ENCODE assay signal across 16 cellular contexts in the genomic region with DNA sequence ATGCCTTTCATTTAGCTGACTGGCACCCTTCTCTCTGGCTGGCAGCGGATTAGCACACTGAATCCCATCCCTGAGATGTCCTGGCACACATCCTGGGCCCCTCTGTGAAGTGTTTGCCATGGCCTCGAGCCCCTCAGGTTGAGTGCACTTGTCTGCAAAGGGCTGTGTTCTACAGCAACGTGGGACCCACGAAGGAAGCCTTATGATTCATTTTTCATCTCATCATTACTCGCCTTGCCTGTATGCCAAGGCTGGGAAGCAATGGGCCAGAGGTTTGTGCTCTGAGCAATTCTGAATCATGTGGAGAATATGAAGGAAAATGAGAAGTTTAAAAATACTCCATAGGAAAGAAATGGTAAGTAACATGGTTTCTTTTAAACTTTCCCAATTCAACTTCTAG.
DNase-seq lines count a peak whose midpoint lies in the region; ATAC-seq, FAIRE-seq and TF ChIP-seq lines count a peak whose summit lies in the region.
"Had no signal": no experiment of that assay in that cellular context is flagged by ENCODE, and none has a peak within 500 bp of the region (broad histone marks: within the 10 kb centered on the region; RNA-seq: fewer than 3 reads in every experiment).

No MANE protein-coding gene starts in this region.

- H3K27me3 ChIP-seq in fibroblast of lung (ENCODE audit: control insufficient read depth, insufficient read depth, low read length): no peaks in the 10 kb centered on the region
- H3K27me3 ChIP-seq in aorta (ENCODE audit: control insufficient read depth in 1 of 2, insufficient read depth in 2 of 2, low read length in 1 of 2): peaks cover 0 to 2% of the 10 kb centered on the region in 2 donors
- H3K27me3 ChIP-seq: body of pancreas had no signal

- no peak for DNase-seq in stimulated activated naive CD8-positive, alpha-beta T cell treated with anti-CD3 and anti-CD28 coated beads, Interleukin-15, Interleukin-2, amounts not matched to agents 100 U/mL and 50 U/mL, for 24 hours
- no peak for DNase-seq in stimulated activated naive CD8-positive, alpha-beta T cell treated with anti-CD3 and anti-CD28 coated beads, Interleukin-15, amount 100 ng/mL, for 72 hours
- DNase-seq in RCC 7860 (ENCODE audit: low spot score): peak; percentile 29
- peak; percentile 23 to 76 for DNase-seq in fibroblast of lung (ENCODE audit: low read depth in 2 of 2)
- peak in 1 of 2 donors; percentile 49 for DNase-seq in aorta
- DNase-seq in naive thymus-derived CD8-positive, alpha-beta T cell: no peak
- DNase-seq in NCI-H524 (lab: John Stamatoyannopoulos, UW): no peak
- DNase-seq: activated CD4-positive, CD25-positive, alpha-beta regulatory T cell treated with anti-CD3 and anti-CD28 coated beads, Interleukin-2, amount 50 U/mL, for 72 hours; body of pancreas; H9; mucosa of descending colon; stimulated activated CD4-positive, alpha-beta T cell treated with anti-CD3 and anti-CD28 coated beads, Interleukin-2, amount 100 ng/mL, for 24 hours had no signal

- FAIRE-seq in RCC 7860 (lab: Jason Lieb, UNC): no peak
- FAIRE-seq: endothelial cell of umbilical vein had no signal

- H3K4me1 Mint-ChIP-seq in stimulated activated naive CD8-positive, alpha-beta T cell treated with anti-CD3 and anti-CD28 coated beads, Interleukin-15, amount 100 ng/mL, for 72 hours: peaks cover 18% of the 10 kb centered on the region
- peaks cover 8 to 12% (median 11%) of the 10 kb centered on the region in 4 donors for H3K4me1 Mint-ChIP-seq in naive thymus-derived CD8-positive, alpha-beta T cell

- TF ChIP-seq CTCF in fibroblast of lung (conservative IDR thresholded peaks at IDR 0.05 in 1 of 2, IDR thresholded peaks at IDR 0.05 in 1 of 2; ENCODE audit: low read depth in 1 of 2, low read length in 2 of 2): no peak

- peak overlapping the region; percentile 37 for H3K27ac ChIP-seq in fibroblast of lung (ENCODE audit: insufficient read depth, low read length)
- H3K27ac ChIP-seq in aorta (ENCODE audit: low read depth in 1 of 2, low read length in 2 of 2): no peak overlapping the region
- H3K27ac ChIP-seq: body of pancreas, prostate gland had no signal

- no peaks in the 10 kb centered on the region for H3K36me3 Mint-ChIP-seq in naive thymus-derived CD8-positive, alpha-beta T cell

- no peak overlapping the region for H3K27ac Mint-ChIP-seq in stimulated activated naive CD8-positive, alpha-beta T cell treated with anti-CD3 and anti-CD28 coated beads, Interleukin-15, amount 100 ng/mL, for 72 hours
- H3K27ac Mint-ChIP-seq in naive thymus-derived CD8-positive, alpha-beta T cell: no peak overlapping the region
- H3K27ac Mint-ChIP-seq: activated T-helper 1 cell treated with anti-CD3 and anti-CD28 coated beads, Interleukin-12 subunit alpha, Interleukin-12 subunit beta, Interleukin-2, Interleukin-4 antibody, amounts not matched to agents 30 ng/mL and 10 ng/mL and 1 ng/mL, durations not matched to agents 14 hours and 24 hours and 36 hours; H9 had no signal

- no peaks in the 10 kb centered on the region for H3K9me3 Mint-ChIP-seq in stimulated activated naive CD8-positive, alpha-beta T cell treated with anti-CD3 and anti-CD28 coated beads, Interleukin-15, amount 100 ng/mL, for 72 hours
- H3K9me3 Mint-ChIP-seq in naive thymus-derived CD8-positive, alpha-beta T cell: no peaks in the 10 kb centered on the region
- H3K9me3 Mint-ChIP-seq: activated T-helper 1 cell treated with anti-CD3 and anti-CD28 coated beads, Interleukin-12 subunit alpha, Interleukin-12 subunit beta, Interleukin-2, Interleukin-4 antibody, amounts not matched to agents 30 ng/mL and 10 ng/mL and 1 ng/mL, durations not matched to agents 14 hours and 24 hours and 36 hours; H9 had no signal

- H3K9me3 ChIP-seq in fibroblast of lung (ENCODE audit: control insufficient read depth, insufficient read depth, low read depth, low read length): no peaks in the 10 kb centered on the region
- no peaks in the 10 kb centered on the region for H3K9me3 ChIP-seq in aorta (ENCODE audit: control insufficient read depth, low read length)
- H3K9me3 ChIP-seq: body of pancreas, mucosa of descending colon, prostate gland had no signal

- intact Hi-C loops in aorta (cut with DNase I): no loop called here

- no peak overlapping the region for H2AFZ ChIP-seq in fibroblast of lung (ENCODE audit: low read length)

- H3K4me1 ChIP-seq in fibroblast of lung (ENCODE audit: control insufficient read depth, extremely low read depth, insufficient read depth, low read length) (no peaks in the 10 kb centered on the region), aorta (ENCODE audit: control insufficient read depth in 1 of 2, insufficient read depth in 2 of 2, low read length in 2 of 2) (peaks cover 0 to 2% of the 10 kb centered on the region in 2 donors)
- H3K4me1 ChIP-seq: body of pancreas, prostate gland had no signal

- H3K79me2 ChIP-seq in fibroblast of lung (ENCODE audit: control insufficient read depth, insufficient read depth, low read length): no peaks in the 10 kb centered on the region

- no peak overlapping the region for H3K4me3 ChIP-seq in fibroblast of lung (replicated peaks in 1 of 4; ENCODE audit: control extremely low read depth in 1 of 4, insufficient read depth in 1 of 4, low read depth in 3 of 4, low read length in 4 of 4)
- no peak overlapping the region for H3K4me3 ChIP-seq in aorta (ENCODE audit: low read length in 2 of 2)
- H3K4me3 ChIP-seq: body of pancreas, mucosa of descending colon, prostate gland had no signal

- H3K36me3 ChIP-seq in fibroblast of lung (ENCODE audit: control insufficient read depth, insufficient read depth, low read length) (no peaks in the 10 kb centered on the region), aorta (ENCODE audit: control insufficient read depth in 1 of 2, insufficient read depth in 2 of 2, low read length in 1 of 2) (no peaks in the 10 kb centered on the region)
- H3K36me3 ChIP-seq: prostate gland had no signal

- 32 to 35% methylated on average over 5 of the region's 5 CpGs for WGBS in aorta, 2 donors

- H3K9ac ChIP-seq in fibroblast of lung (ENCODE audit: insufficient read depth, low read length): no peak overlapping the region

- peaks cover 89% of the 10 kb centered on the region for H3K27me3 Mint-ChIP-seq in stimulated activated naive CD8-positive, alpha-beta T cell treated with anti-CD3 and anti-CD28 coated beads, Interleukin-15, amount 100 ng/mL, for 72 hours
- peaks cover 29 to 81% (median 38%) of the 10 kb centered on the region in 5 donors for H3K27me3 Mint-ChIP-seq in naive thymus-derived CD8-positive, alpha-beta T cell

- H3K4me3 Mint-ChIP-seq in stimulated activated naive CD8-positive, alpha-beta T cell treated with anti-CD3 and anti-CD28 coated beads, Interleukin-15, amount 100 ng/mL, for 72 hours: no peak overlapping the region
- no peak overlapping the region for H3K4me3 Mint-ChIP-seq in naive thymus-derived CD8-positive, alpha-beta T cell
- H3K4me3 Mint-ChIP-seq: activated T-helper 1 cell treated with anti-CD3 and anti-CD28 coated beads, Interleukin-12 subunit alpha, Interleukin-12 subunit beta, Interleukin-2, Interleukin-4 antibody, amounts not matched to agents 30 ng/mL and 10 ng/mL and 1 ng/mL, durations not matched to agents 14 hours and 24 hours and 36 hours; H9 had no signal

- POLR2A ChIA-PET in naive thymus-derived CD8-positive, alpha-beta T cell (lab: Charles Lee): no interaction called here

- no peaks in the 10 kb centered on the region for H4K20me1 ChIP-seq in fibroblast of lung (ENCODE audit: control insufficient read depth, extremely low read depth, insufficient read depth, low read length)

- peak; percentile 29 for ATAC-seq in stimulated activated naive CD8-positive, alpha-beta T cell treated with anti-CD3 and anti-CD28 coated beads, Interleukin-15, Interleukin-2, amounts not matched to agents 100 U/mL and 50 U/mL, for 24 hours
- ATAC-seq in stimulated activated naive CD8-positive, alpha-beta T cell treated with anti-CD3 and anti-CD28 coated beads, Interleukin-15, amount 100 ng/mL, for 72 hours: no peak
- ATAC-seq in aorta (ENCODE audit: low FRiP score) (peak; percentile 53), GM21717 (IDR thresholded peaks at IDR 0.05; ENCODE audit: unreplicated experiment) (no peak)
- no peak for ATAC-seq in naive thymus-derived CD8-positive, alpha-beta T cell
- ATAC-seq: body of pancreas, mucosa of descending colon had no signal

- peak overlapping the region; percentile 0 for H3K4me2 ChIP-seq in fibroblast of lung (ENCODE audit: extremely low read depth, insufficient read depth, low read length)

Comparison
In these comparisons a context has a peak if more than half of its experiments do, and no peak if none do; other contexts are left out.
1. ATAC-seq: peak in stimulated activated naive CD8-positive, alpha-beta T cell treated with anti-CD3 and anti-CD28 coated beads, Interleukin-15, Interleukin-2, amounts not matched to agents 100 U/mL and 50 U/mL, for 24 hours (single experiment) and aorta (single experiment); none in stimulated activated naive CD8-positive, alpha-beta T cell treated with anti-CD3 and anti-CD28 coated beads, Interleukin-15, amount 100 ng/mL, for 72 hours (single experiment), naive thymus-derived CD8-positive, alpha-beta T cell (0 of 2) and GM21717 (single experiment).
2. DNase-seq: peak in RCC 7860 (single experiment) and fibroblast of lung (2 of 2); none in stimulated activated naive CD8-positive, alpha-beta T cell treated with anti-CD3 and anti-CD28 coated beads, Interleukin-15, Interleukin-2, amounts not matched to agents 100 U/mL and 50 U/mL, for 24 hours (single experiment), stimulated activated naive CD8-positive, alpha-beta T cell treated with anti-CD3 and anti-CD28 coated beads, Interleukin-15, amount 100 ng/mL, for 72 hours (0 of 2), naive thymus-derived CD8-positive, alpha-beta T cell (0 of 10) and NCI-H524 (0 of 2).